Comparison of ENCODE assay signal across 13 cellular contexts in the genomic region with DNA sequence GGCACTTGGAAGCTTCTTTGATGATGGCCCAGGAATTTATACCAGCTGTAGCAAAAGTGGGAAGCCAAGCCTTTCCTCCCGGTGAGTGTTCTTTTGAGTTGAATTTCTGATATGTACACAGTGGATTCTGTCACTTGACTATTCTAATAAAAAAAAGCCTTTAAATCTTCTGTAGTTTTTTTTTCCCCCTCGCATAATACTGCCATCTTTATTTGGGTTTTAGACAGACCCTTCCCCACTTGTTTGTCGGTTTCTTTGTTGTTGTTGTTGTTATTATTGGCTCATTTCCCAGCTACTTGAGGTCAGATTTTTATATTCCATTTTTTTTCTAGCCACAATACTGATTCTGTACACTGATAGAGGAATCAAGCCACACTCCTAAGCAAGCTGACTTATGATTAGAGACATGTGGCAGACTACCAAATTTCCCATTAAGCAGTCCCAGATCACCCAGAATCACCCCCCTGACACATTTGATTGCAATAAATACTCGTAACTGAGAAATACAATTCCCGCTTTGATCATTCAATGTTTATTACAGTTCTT. TPM values are rescaled to one million over a fixed set of nuclear protein-coding genes. Genes with fewer than 3 reads are reported as not detected.
A peak's percentile ranks its signal among the peaks of the same experiment; 100 is the strongest.
DNase-seq lines count a peak whose midpoint lies in the region; FAIRE-seq and TF ChIP-seq lines count a peak whose summit lies in the region.
"Had no signal": no experiment of that assay in that cellular context is flagged by ENCODE, and none has a peak within 500 bp of the region (broad histone marks: within the 10 kb centered on the region; RNA-seq: fewer than 3 reads in every experiment).

No MANE protein-coding gene starts in this region.

- WGBS in prostate gland, result 7% methylated on average over 5 of the region's 5 CpGs

- H3K9ac ChIP-seq in endothelial cell of umbilical vein (replicated peaks; ENCODE audit: extremely low read depth, insufficient read depth, low read length), result no peak overlapping the region

- no peaks in the 10 kb centered on the region for H3K9me3 ChIP-seq in endothelial cell of umbilical vein (replicated peaks; ENCODE audit: control insufficient read depth, insufficient read depth, low read length)
- no peaks in the 10 kb centered on the region for H3K9me3 ChIP-seq in prostate gland
- H3K9me3 ChIP-seq: colonic mucosa had no signal

- intact Hi-C loops in endothelial cell of umbilical vein (cut with micrococcal nuclease), result no loop called here
- intact Hi-C loops in prostate gland (cut with DNase I), result no loop called here

- BruUV-seq in endothelial cell of umbilical vein (replicated peaks; lab: Mats Ljungman, UMichigan), result no TSS peak

- TF ChIP-seq POLR2A in endothelial cell of umbilical vein (IDR thresholded peaks at IDR 0.05; ENCODE audit: low read depth, low read length), result no peak
- no peak for TF ChIP-seq POLR2A in prostate gland (IDR thresholded peaks at IDR 0.05)

- H3K36me3 ChIP-seq in endothelial cell of umbilical vein (ENCODE audit: control insufficient read depth in 2 of 2, extremely low read depth in 1 of 2, insufficient read depth in 2 of 2, low read length in 2 of 2) (peaks cover 0 to 1% of the 10 kb centered on the region in 2 experiments), prostate gland (no peaks in the 10 kb centered on the region)
- H3K36me3 ChIP-seq: colonic mucosa had no signal

- dilution Hi-C loops in endothelial cell of umbilical vein (cut with MboI; ENCODE audit: extremely low pct_ligation_motif_present, low sequenced_read_pairs), result no loop called here

- CTCF ChIA-PET in endothelial cell of umbilical vein (lab: Charles Lee), result interaction anchor here (1.0 to 5.8 kb wide), 6 partner anchors 12 to 122 kb away, joined by 3 to 48 read pairs (median 18); partner anchors contain the start of gene IL12A

- H3K4me3 ChIP-seq in endothelial cell of umbilical vein (replicated peaks in 1 of 3; ENCODE audit: insufficient read depth in 1 of 3, low read depth in 1 of 3, low read length in 3 of 3) (no peak overlapping the region), prostate gland (no peak overlapping the region)
- H3K4me3 ChIP-seq: colonic mucosa had no signal

- H3K27me3 ChIP-seq in endothelial cell of umbilical vein (ENCODE audit: control insufficient read depth in 2 of 2, insufficient read depth in 2 of 2, low read length in 2 of 2), result no peaks in the 10 kb centered on the region
- H3K27me3 ChIP-seq in prostate gland (replicated peaks; ENCODE audit: insufficient read depth), result no peaks in the 10 kb centered on the region
- H3K27me3 ChIP-seq: colonic mucosa had no signal

- no peak overlapping the region for H3K4me2 ChIP-seq in endothelial cell of umbilical vein (ENCODE audit: insufficient read depth, low read length)

- peaks cover 56% of the 10 kb centered on the region for H3K79me2 ChIP-seq in endothelial cell of umbilical vein (ENCODE audit: control insufficient read depth, insufficient read depth, low read length)

- H3K9me1 ChIP-seq in endothelial cell of umbilical vein (replicated peaks; ENCODE audit: control insufficient read depth, extremely low read depth, insufficient read depth, low read length), result no peaks in the 10 kb centered on the region

- no peak for TF ChIP-seq CTCF in endothelial cell of umbilical vein (IDR thresholded peaks at IDR 0.05; ENCODE audit: extremely low read depth in 1 of 2, insufficient read depth in 1 of 2, low read depth in 1 of 2, low read length in 2 of 2)
- no peak for TF ChIP-seq CTCF in prostate gland (IDR thresholded peaks at IDR 0.05)

- FAIRE-seq in endothelial cell of umbilical vein (lab: Jason Lieb, UNC), result peak; percentile 46
- FAIRE-seq: GM12891, urothelium cell line had no signal

- peak; percentile 39 for DNase-seq in DMS 273 treated with DMSO at 0.1 percent for 48 hours (lab: John Stamatoyannopoulos, UW)
- peak; percentile 53 for DNase-seq in NCI-H1092 treated with DMSO at 0.1 percent for 48 hours (lab: John Stamatoyannopoulos, UW)
- DNase-seq in endothelial cell of umbilical vein (ENCODE audit: low read depth, low spot score), result peak; percentile 78
- DNase-seq in prostate gland (ENCODE audit: low spot score), result peak; percentile 42
- no peak for DNase-seq in NCI-H748 (lab: John Stamatoyannopoulos, UW; ENCODE audit: unreplicated experiment)
- DNase-seq in NCI-H1048 (lab: John Stamatoyannopoulos, UW), result no peak
- DNase-seq in DMS114 treated with DMSO at 0.1 percent for 48 hours (lab: John Stamatoyannopoulos, UW; ENCODE audit: unreplicated experiment), result no peak
- no peak for DNase-seq in AG20443 (ENCODE audit: low spot score)
- DNase-seq: colonic mucosa, kidney glomerular epithelial cell, NCI-H524 treated with DMSO at 0.1 percent for 48 hours had no signal

- no peak overlapping the region for H2AFZ ChIP-seq in endothelial cell of umbilical vein (ENCODE audit: low read depth, low read length)

- H3K27ac ChIP-seq in endothelial cell of umbilical vein (ENCODE audit: insufficient read depth, low read depth, low read length), result peak overlapping the region; percentile 31
- peak overlapping the region; percentile 43 to 50 for H3K27ac ChIP-seq in prostate gland
- H3K27ac ChIP-seq: colonic mucosa had no signal

- H4K20me1 ChIP-seq in endothelial cell of umbilical vein (replicated peaks; ENCODE audit: control insufficient read depth, extremely low read depth, insufficient read depth, low read length), result no peaks in the 10 kb centered on the region

- POLR2A ChIA-PET in endothelial cell of umbilical vein (lab: Charles Lee), result interaction anchor here (1.3 kb wide), 1 partner anchor 38 kb away, joined by 4 read pairs; no protein-coding TSS in a partner anchor

- peaks cover 25% of the 10 kb centered on the region for H3K4me1 ChIP-seq in endothelial cell of umbilical vein (ENCODE audit: control insufficient read depth, extremely low read depth, insufficient read depth, low read length)
- no peaks in the 10 kb centered on the region for H3K4me1 ChIP-seq in prostate gland (replicated peaks)
- H3K4me1 ChIP-seq: colonic mucosa had no signal

TF ChIP-seq in endothelial cell of umbilical vein, 7 proteins besides CTCF, POLR2A, EP300 and RAD21:
- no peak for TF ChIP-seq MYC (IDR thresholded peaks at IDR 0.05; ENCODE audit: low read depth, low read length)
- TF ChIP-seq GATA2 (IDR thresholded peaks at IDR 0.05; ENCODE audit: insufficient read depth, insufficient read length, low read depth, low read length), result peak; percentile 52

RNA-seq across cellular contexts. Expression of gene SCHIP1, which starts 26.6 kb away (rescaled TPM):
- total RNA-seq in endothelial cell of umbilical vein, result 23.1 and 34.5 TPM in 2 replicates
- polyA plus RNA-seq in endothelial cell of umbilical vein, result 9.4 and 16.9 TPM in 2 replicates
- 17.9 and 20.5 TPM in 2 replicates for polyA plus RNA-seq in endothelial cell of umbilical vein (2011; cell fraction: cytosol; rRNA removed)
- 44.2 and 53.9 TPM in 2 replicates for polyA plus RNA-seq in endothelial cell of umbilical vein (2011; cell fraction: nucleus; rRNA removed)
- 15.5 and 20.4 TPM in 2 replicates for polyA plus RNA-seq in endothelial cell of umbilical vein (2012)
- polyA minus RNA-seq in endothelial cell of umbilical vein, result 19.9 and 28.8 TPM in 2 replicates
- not detected for polyA minus RNA-seq in endothelial cell of umbilical vein (2011; cell fraction: cytosol; rRNA and poly(A)+ RNA removed)
- 48.3 and 71.4 TPM in 2 replicates for polyA minus RNA-seq in endothelial cell of umbilical vein (2011; cell fraction: nucleus; rRNA and poly(A)+ RNA removed)
- 10 to 100 TPM in 1 of 2 donors, 1 to 10 TPM in 1; 2.6 to 35.3 TPM for total RNA-seq in prostate gland

Comparison
In these comparisons a context has a peak if more than half of its experiments do, and no peak if none do; other contexts are left out.
1. DNase-seq: peak in DMS 273 treated with DMSO at 0.1 percent for 48 hours (single experiment), NCI-H1092 treated with DMSO at 0.1 percent for 48 hours (single experiment), endothelial cell of umbilical vein (single experiment) and prostate gland (single experiment); none in NCI-H748 (single experiment), NCI-H1048 (single experiment), DMS114 treated with DMSO at 0.1 percent for 48 hours (single experiment) and AG20443 (single experiment).